16 cellular contexts compared by ENCODE assay signal in the genomic region with DNA sequence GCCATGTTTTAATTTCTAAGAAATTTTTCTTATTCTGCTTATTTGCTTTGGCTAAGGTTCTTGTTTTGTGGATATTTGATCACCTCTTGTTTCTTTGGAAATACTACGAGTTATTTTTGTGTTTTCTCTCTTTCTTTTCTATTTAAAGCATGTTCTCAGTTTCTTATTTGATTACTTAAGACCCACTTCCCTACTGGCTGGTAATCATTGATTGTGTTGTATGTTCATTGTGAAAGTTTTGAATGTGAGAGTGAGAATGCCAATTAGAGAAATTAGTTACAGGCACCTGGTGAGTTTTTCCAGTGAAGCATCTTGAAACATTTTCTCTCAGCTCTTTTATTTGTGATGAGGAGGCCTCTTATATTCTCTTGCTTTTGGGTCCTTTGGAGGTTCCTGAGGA.
A peak's percentile ranks its signal among the peaks of the same experiment; 100 is the strongest.
DNase-seq lines count a peak whose midpoint lies in the region; ATAC-seq and TF ChIP-seq lines count a peak whose summit lies in the region.
"Had no signal": no experiment of that assay in that cellular context is flagged by ENCODE, and none has a peak within 500 bp of the region (broad histone marks: within the 10 kb centered on the region; RNA-seq: fewer than 3 reads in every experiment).

No MANE protein-coding gene starts in this region.

- H3K4me3 ChIP-seq in WERI-Rb-1 (ENCODE audit: low read depth, low read length) (no peak overlapping the region), psoas muscle (no peak overlapping the region)
- H3K4me3 ChIP-seq: cardiac muscle cell, tibial artery had no signal

- peak; percentile 77 for ATAC-seq in GM19351 (IDR thresholded peaks at IDR 0.05; ENCODE audit: unreplicated experiment)
- ATAC-seq in HG02610 (IDR thresholded peaks at IDR 0.05; ENCODE audit: unreplicated experiment), result peak; percentile 64
- ATAC-seq in HG03139 (IDR thresholded peaks at IDR 0.05; ENCODE audit: unreplicated experiment), result peak; percentile 92
- no peak for ATAC-seq in psoas muscle
- ATAC-seq: T-cell had no signal

- 61% methylated on average over 1 of the region's 1 CpG for WGBS in psoas muscle, 3 donors

- intact Hi-C loops in psoas muscle (cut with DNase I), result no loop called here

- H3K27me3 ChIP-seq in WERI-Rb-1 (ENCODE audit: insufficient read depth, low read depth, severe bottlenecking) (no peaks in the 10 kb centered on the region), psoas muscle (ENCODE audit: insufficient read depth in 3 of 3, low read length in 2 of 3) (no peaks in the 10 kb centered on the region)
- H3K27me3 ChIP-seq: cardiac muscle cell, tibial artery had no signal

- H3K4me1 ChIP-seq in psoas muscle, result no peaks in the 10 kb centered on the region
- H3K4me1 ChIP-seq: tibial artery had no signal

- DNase-seq in GM10248 (ENCODE audit: extremely low spot score) (peak; percentile 10), WERI-Rb-1 (no peak), psoas muscle (no peak)
- DNase-seq in activated CD4-positive, alpha-beta T cell treated with anti-CD3 and anti-CD28 coated beads, Interleukin-2, amount 50 U/mL, for 48 hours, result no peak
- DNase-seq in activated naive CD4-positive, alpha-beta T cell (lab: John Stamatoyannopoulos, UW), result no peak
- DNase-seq: activated CD4-positive, alpha-beta T cell treated with anti-CD3 and anti-CD28 coated beads, Interleukin-2, amount 50 U/mL, for 4 hours; HFFc6; hypothalamus; mammary epithelial cell; nucleus accumbens; T-cell; tibial artery had no signal

- POLR2A ChIA-PET in GM10248 (lab: Yijun Ruan, JAX), result no interaction called here

- H3K36me3 ChIP-seq in WERI-Rb-1 (no peaks in the 10 kb centered on the region), psoas muscle (ENCODE audit: insufficient read depth in 1 of 2, low read depth in 1 of 2) (no peaks in the 10 kb centered on the region)
- H3K36me3 ChIP-seq: cardiac muscle cell, tibial artery had no signal

- CTCF ChIA-PET in GM10248 (lab: Yijun Ruan, JAX), result no interaction called here

- no peaks in the 10 kb centered on the region for H3K9me3 ChIP-seq in WERI-Rb-1 (ENCODE audit: severe bottlenecking)
- H3K9me3 ChIP-seq in psoas muscle, result no peaks in the 10 kb centered on the region
- H3K9me3 ChIP-seq: tibial artery had no signal

- TF ChIP-seq CTCF in GM10248 (IDR thresholded peaks at IDR 0.05; ENCODE audit: control extremely low read depth, extremely low read depth, low read depth, missing control alignments) (no peak), WERI-Rb-1 (IDR thresholded peaks at IDR 0.05; ENCODE audit: low read depth, low read length) (no peak), psoas muscle (IDR thresholded peaks at IDR 0.05) (no peak)

- H3K27ac ChIP-seq in WERI-Rb-1 (no peak overlapping the region), psoas muscle (no peak overlapping the region)
- H3K27ac ChIP-seq: cardiac muscle cell, tibial artery had no signal

Comparison
In these comparisons a context has a peak if more than half of its experiments do, and no peak if none do; other contexts are left out.
1. ATAC-seq: peak in GM19351 (single experiment), HG02610 (single experiment) and HG03139 (single experiment); none in psoas muscle (0 of 4).